1 cellular context compared by ENCODE assay signal in the genomic region with DNA sequence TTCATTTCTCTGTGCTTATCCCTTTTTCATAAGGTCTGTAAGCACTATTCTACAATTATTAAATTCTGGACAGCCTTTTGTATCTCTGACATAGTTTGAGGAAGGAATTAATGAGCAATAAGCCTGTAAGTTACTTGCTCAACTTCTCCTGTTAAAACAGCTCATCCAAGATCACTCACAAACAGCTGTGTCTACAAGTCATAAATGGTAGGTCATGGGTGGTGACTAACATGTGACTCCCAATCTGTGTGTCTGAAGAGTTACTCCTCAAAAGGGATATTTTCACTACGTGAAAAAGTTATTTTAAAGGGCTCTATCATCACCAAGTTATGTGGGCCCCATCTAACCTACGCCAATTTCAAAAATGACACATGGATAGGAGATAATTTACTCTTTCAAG.
TF ChIP-seq lines count a peak whose summit lies in the region.

No MANE protein-coding gene starts in this region.

TF ChIP-seq in K562, 482 proteins besides CTCF, POLR2A, EP300 and RAD21 (continued from another document):
- TF ChIP-seq HMBOX1 (IDR thresholded peaks at IDR 0.05): peak; percentile 54; the same call in 1 of the 2 replicates
- TF ChIP-seq, protein P1, sequence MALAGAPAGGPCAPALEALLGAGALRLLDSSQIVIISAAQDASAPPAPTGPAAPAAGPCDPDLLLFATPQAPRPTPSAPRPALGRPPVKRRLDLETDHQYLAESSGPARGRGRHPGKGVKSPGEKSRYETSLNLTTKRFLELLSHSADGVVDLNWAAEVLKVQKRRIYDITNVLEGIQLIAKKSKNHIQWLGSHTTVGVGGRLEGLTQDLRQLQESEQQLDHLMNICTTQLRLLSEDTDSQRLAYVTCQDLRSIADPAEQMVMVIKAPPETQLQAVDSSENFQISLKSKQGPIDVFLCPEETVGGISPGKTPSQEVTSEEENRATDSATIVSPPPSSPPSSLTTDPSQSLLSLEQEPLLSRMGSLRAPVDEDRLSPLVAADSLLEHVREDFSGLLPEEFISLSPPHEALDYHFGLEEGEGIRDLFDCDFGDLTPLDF (CRISPR knock-in tag; IDR thresholded peaks at IDR 0.05): no peak
- no peak for TF ChIP-seq BRCA1 (IDR thresholded peaks at IDR 0.05)
- no peak for TF ChIP-seq BRCA1 (CRISPR knock-in tag; IDR thresholded peaks at IDR 0.05)
- peak; percentile 55 for TF ChIP-seq FOSL1 (tag; conservative IDR thresholded peaks at IDR 0.05)
- TF ChIP-seq CBFA2T3 (IDR thresholded peaks at IDR 0.05): peak; percentile 29; the same call in 1 of the 2 replicates
- TF ChIP-seq ZBTB34 (CRISPR knock-in tag; IDR thresholded peaks at IDR 0.05): no peak
- TF ChIP-seq RBM25 (IDR thresholded peaks at IDR 0.05; ENCODE audit: low read depth, low read length, severe bottlenecking): no peak
TF ChIP-seq in K562: peak in this region for 5.
